ENCODE assay signal across 17 cellular contexts in the genomic region with DNA sequence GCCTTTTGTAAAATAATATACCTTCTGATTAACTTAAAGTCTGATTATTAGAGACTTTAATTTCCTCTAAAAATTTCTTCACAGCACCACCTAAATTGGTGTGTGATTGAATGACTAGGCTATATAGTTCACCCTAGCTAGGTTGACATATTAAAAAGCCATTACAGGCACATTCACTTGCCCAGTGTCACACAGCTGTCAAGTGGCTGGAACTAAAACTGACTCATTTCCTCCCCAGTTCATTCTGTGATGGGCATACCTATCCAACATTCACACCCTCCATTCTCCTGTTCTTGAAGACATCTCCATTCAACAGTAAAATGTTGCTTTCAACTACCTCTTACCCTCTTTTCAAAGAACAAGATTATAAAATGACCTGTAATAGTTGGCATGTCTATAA.
A peak's percentile ranks its signal among the peaks of the same experiment; 100 is the strongest.
DNase-seq lines count a peak whose midpoint lies in the region; ATAC-seq, FAIRE-seq and TF ChIP-seq lines count a peak whose summit lies in the region.
"Had no signal": no experiment of that assay in that cellular context is flagged by ENCODE, and none has a peak within 500 bp of the region (broad histone marks: within the 10 kb centered on the region; RNA-seq: fewer than 3 reads in every experiment).

No MANE protein-coding gene starts in this region.

- POLR2A ChIA-PET in PC-9 (lab: Charles Lee; ENCODE audit: unreplicated experiment) = no interaction called here

- H3K27ac ChIP-seq in left ventricle myocardium inferior (replicated peaks) (peak overlapping the region; percentile 42), PC-9 (no peak overlapping the region)
- H3K27ac ChIP-seq: SJSA1, transverse colon had no signal

- no peak overlapping the region for H3K27ac Mint-ChIP-seq in activated T-helper 2 cell treated with anti-CD3 and anti-CD28 coated beads, Interferon-gamma antibody, Interleukin-2, Interleukin-4, amounts not matched to agents 10 μg/mL and 5 μg/mL and 100 μg/mL, durations not matched to agents 14 hours and 24 hours and 36 hours
- H3K27ac Mint-ChIP-seq: activated CD4-positive, alpha-beta T cell treated with anti-CD3 and anti-CD28 coated beads, Interleukin-2, amount 10 ng/mL, durations not matched to agents 24 days and 14 days had no signal

- no peak for TF ChIP-seq CTCF in left ventricle myocardium inferior (IDR thresholded peaks at IDR 0.05; ENCODE audit: borderline replicate concordance)
- no peak for TF ChIP-seq CTCF in PC-9 (conservative IDR thresholded peaks at IDR 0.05)

- no peak overlapping the region for H3K4me3 ChIP-seq in left ventricle myocardium inferior
- H3K4me3 ChIP-seq in PC-9 = no peak overlapping the region
- H3K4me3 ChIP-seq: HAP-1, heart right ventricle, lung, SJSA1, transverse colon had no signal

- no peaks in the 10 kb centered on the region for H3F3A ChIP-seq in PC-9 (ENCODE audit: insufficient read depth, low read depth)

- H4K20me1 ChIP-seq in PC-9 (ENCODE audit: insufficient read depth) = no peaks in the 10 kb centered on the region

- H2AFZ ChIP-seq in PC-9 = no peak overlapping the region

- ATAC-seq in Right ventricle myocardium superior (ENCODE audit: poor library complexity) = no peak
- ATAC-seq in HG02588 (IDR thresholded peaks at IDR 0.05; ENCODE audit: unreplicated experiment) = peak; percentile 49
- ATAC-seq in HG03442 (IDR thresholded peaks at IDR 0.05; ENCODE audit: unreplicated experiment) = peak; percentile 63
- ATAC-seq: heart right ventricle had no signal

- H3K4me1 Mint-ChIP-seq in activated T-helper 2 cell treated with anti-CD3 and anti-CD28 coated beads, Interferon-gamma antibody, Interleukin-2, Interleukin-4, amounts not matched to agents 10 μg/mL and 5 μg/mL and 100 μg/mL, durations not matched to agents 14 hours and 24 hours and 36 hours (ENCODE audit: low read depth) = peaks cover 26% of the 10 kb centered on the region

- CTCF ChIA-PET in PC-9 (lab: Charles Lee) = no interaction called here

- FAIRE-seq in frontal cortex (lab: Jason Lieb, UNC) = no peak

- H3K4me1 ChIP-seq in left ventricle myocardium inferior (no peaks in the 10 kb centered on the region), PC-9 (replicated peaks; ENCODE audit: insufficient read depth) (no peaks in the 10 kb centered on the region)
- H3K4me1 ChIP-seq: SJSA1, transverse colon had no signal

- no peaks in the 10 kb centered on the region; the same call in 1 of the 2 replicates for H3K9me2 ChIP-seq in PC-9 (ENCODE audit: insufficient read depth)

- DNase-seq in left ventricle myocardium inferior (no peak), Right ventricle myocardium superior (no peak), NOMO-1 treated with DMSO at 0.1 percent for 48 hours (lab: John Stamatoyannopoulos, UW; ENCODE audit: unreplicated experiment) (no peak), frontal cortex (ENCODE audit: low spot score in 2 of 2) (no peak), PC-9 (no peak)
- DNase-seq in activated T-helper 2 cell treated with anti-CD3 and anti-CD28 coated beads, Interferon-gamma antibody, Interleukin-2, Interleukin-4, amounts not matched to agents 10 μg/mL and 5 μg/mL and 100 μg/mL, durations not matched to agents 14 hours and 24 hours and 36 hours (ENCODE audit: low spot score) = no peak
- DNase-seq: activated CD4-positive, alpha-beta T cell treated with anti-CD3 and anti-CD28 coated beads, Interleukin-2, amount 10 ng/mL, durations not matched to agents 24 days and 14 days; effector CD8-positive, alpha-beta T cell; GDM1; heart right ventricle; posterior cingulate gyrus; transverse colon had no signal

- H3K4me2 ChIP-seq in PC-9 = no peak overlapping the region

- intact Hi-C loops in left ventricle myocardium inferior (cut with micrococcal nuclease) = no loop called here
- intact Hi-C loops in Right ventricle myocardium superior (cut with DNase I) = no loop called here
- intact Hi-C loops in activated T-helper 2 cell treated with anti-CD3 and anti-CD28 coated beads, Interferon-gamma antibody, Interleukin-2, Interleukin-4, amounts not matched to agents 10 μg/mL and 5 μg/mL and 100 μg/mL, durations not matched to agents 14 hours and 24 hours and 36 hours (cut with micrococcal nuclease) = no loop called here
- intact Hi-C loops in PC-9 (cut with micrococcal nuclease; ENCODE audit: unreplicated experiment) = no loop called here

- no TSS peak for BruUV-seq in PC-9 (replicated peaks; lab: Mats Ljungman, UMichigan)

- no peaks in the 10 kb centered on the region for H3K79me2 ChIP-seq in PC-9 (ENCODE audit: low read depth)

- no peak overlapping the region for H3K4me3 Mint-ChIP-seq in activated T-helper 2 cell treated with anti-CD3 and anti-CD28 coated beads, Interferon-gamma antibody, Interleukin-2, Interleukin-4, amounts not matched to agents 10 μg/mL and 5 μg/mL and 100 μg/mL, durations not matched to agents 14 hours and 24 hours and 36 hours (ENCODE audit: low read depth)
- H3K4me3 Mint-ChIP-seq: activated CD4-positive, alpha-beta T cell treated with anti-CD3 and anti-CD28 coated beads, Interleukin-2, amount 10 ng/mL, durations not matched to agents 24 days and 14 days had no signal

- H3K27me3 Mint-ChIP-seq in activated T-helper 2 cell treated with anti-CD3 and anti-CD28 coated beads, Interferon-gamma antibody, Interleukin-2, Interleukin-4, amounts not matched to agents 10 μg/mL and 5 μg/mL and 100 μg/mL, durations not matched to agents 14 hours and 24 hours and 36 hours (ENCODE audit: low read depth) = no peaks in the 10 kb centered on the region
- H3K27me3 Mint-ChIP-seq: activated CD4-positive, alpha-beta T cell treated with anti-CD3 and anti-CD28 coated beads, Interleukin-2, amount 10 ng/mL, durations not matched to agents 24 days and 14 days had no signal

- H3K9me3 ChIP-seq in left ventricle myocardium inferior (replicated peaks) (peaks cover 8% of the 10 kb centered on the region), PC-9 (ENCODE audit: insufficient read depth, low read depth) (no peaks in the 10 kb centered on the region)
- H3K9me3 ChIP-seq: HAP-1, SJSA1, transverse colon had no signal

- H3K36me3 ChIP-seq in left ventricle myocardium inferior = no peaks in the 10 kb centered on the region
- no peaks in the 10 kb centered on the region for H3K36me3 ChIP-seq in PC-9 (ENCODE audit: low read depth)
- H3K36me3 ChIP-seq: HAP-1, heart right ventricle, SJSA1, transverse colon had no signal

- no peaks in the 10 kb centered on the region for H3K9me3 Mint-ChIP-seq in activated T-helper 2 cell treated with anti-CD3 and anti-CD28 coated beads, Interferon-gamma antibody, Interleukin-2, Interleukin-4, amounts not matched to agents 10 μg/mL and 5 μg/mL and 100 μg/mL, durations not matched to agents 14 hours and 24 hours and 36 hours

- no peaks in the 10 kb centered on the region for H3K27me3 ChIP-seq in left ventricle myocardium inferior (ENCODE audit: low read depth)
- H3K27me3 ChIP-seq in PC-9 (ENCODE audit: insufficient read depth, low read depth) = no peaks in the 10 kb centered on the region
- H3K27me3 ChIP-seq: heart right ventricle, SJSA1, transverse colon had no signal

- peaks cover 12% of the 10 kb centered on the region for H3K36me3 Mint-ChIP-seq in activated T-helper 2 cell treated with anti-CD3 and anti-CD28 coated beads, Interferon-gamma antibody, Interleukin-2, Interleukin-4, amounts not matched to agents 10 μg/mL and 5 μg/mL and 100 μg/mL, durations not matched to agents 14 hours and 24 hours and 36 hours (ENCODE audit: low read depth)
